7 cellular contexts compared by ENCODE assay signal in genomic region chr11:723120-723883, GRCh38. TPM values are rescaled to one million over a fixed set of nuclear protein-coding genes. Genes with fewer than 3 reads are reported as not detected.
DNase-seq lines count a peak whose midpoint lies in the region; ATAC-seq and TF ChIP-seq lines count a peak whose summit lies in the region.

No MANE protein-coding gene starts in this region.

- POLR2A ChIA-PET in T-cell (lab: Charles Lee): interaction anchor here in 1 of 2 donors (0.6 kb wide), 1 partner anchor 63 kb away, joined by 5 read pairs; no protein-coding TSS in a partner anchor

- peak overlapping the region; percentile 60 to 89 (median 65) for H3K4me3 Mint-ChIP-seq in T-cell
- H3K4me3 Mint-ChIP-seq in central memory CD8-positive, alpha-beta T cell: peak overlapping the region; percentile 79

- peaks cover 6 to 28% (median 16%) of the 10 kb centered on the region in 3 donors for H3K4me1 Mint-ChIP-seq in T-cell
- peaks cover 15% of the 10 kb centered on the region for H3K4me1 Mint-ChIP-seq in central memory CD8-positive, alpha-beta T cell

- ATAC-seq in T-cell (replicated peaks in 1 of 4): peak in 3 of 4 experiments; percentile 15 to 64 (median 29)
- no peak for ATAC-seq in central memory CD8-positive, alpha-beta T cell (replicated peaks; ENCODE audit: extremely low read depth, poor library complexity, severe bottlenecking)
- ATAC-seq in HG02885 (IDR thresholded peaks at IDR 0.05; ENCODE audit: poor library complexity, unreplicated experiment): no peak

- TF ChIP-seq RAD21 in Ishikawa (IDR thresholded peaks at IDR 0.05; ENCODE audit: low read depth): peak; percentile 54

- DNase-seq in DMS53 (lab: John Stamatoyannopoulos, UW) (peak; percentile 89), T-cell (peak in 24 of 34 experiments; percentile 32 to 60 (median 46)), medulla oblongata (ENCODE audit: extremely low spot score) (peak; percentile 68), NCI-H774 (lab: John Stamatoyannopoulos, UW) (no peak)
- DNase-seq in central memory CD8-positive, alpha-beta T cell (ENCODE audit: low spot score in 2 of 2): no peak

- no peaks in the 10 kb centered on the region for H3K9me3 Mint-ChIP-seq in T-cell
- no peaks in the 10 kb centered on the region for H3K9me3 Mint-ChIP-seq in central memory CD8-positive, alpha-beta T cell

- no peak for TF ChIP-seq EP300 in Ishikawa (IDR thresholded peaks at IDR 0.05; ENCODE audit: borderline replicate concordance)

- H3K36me3 Mint-ChIP-seq in T-cell: no peaks in the 10 kb centered on the region
- peaks cover 5% of the 10 kb centered on the region for H3K36me3 Mint-ChIP-seq in central memory CD8-positive, alpha-beta T cell (ENCODE audit: insufficient read depth)

- peak overlapping the region in 1 of 2 donors; percentile 67 for H3K27ac Mint-ChIP-seq in T-cell
- no peak overlapping the region for H3K27ac Mint-ChIP-seq in central memory CD8-positive, alpha-beta T cell (ENCODE audit: low read depth)

- CTCF ChIA-PET in T-cell (lab: Charles Lee): interaction anchor here (0.6 to 1.2 kb wide), 3 partner anchors 10 to 56 kb away, joined by 3 to 4 read pairs (median 3); partner anchors contain the start of gene TMEM80 (in 1 of the 2)

- peaks cover 11 to 14% of the 10 kb centered on the region in 2 donors for H3K27me3 Mint-ChIP-seq in T-cell
- peaks cover 44% of the 10 kb centered on the region for H3K27me3 Mint-ChIP-seq in central memory CD8-positive, alpha-beta T cell

TF ChIP-seq in Ishikawa, 13 proteins besides CTCF, POLR2A, EP300 and RAD21:
- TF ChIP-seq CREB1 (IDR thresholded peaks at IDR 0.05; ENCODE audit: low read depth) (no peak), NFIC (IDR thresholded peaks at IDR 0.05) (no peak), TCF12 (IDR thresholded peaks at IDR 0.05; ENCODE audit: low read depth) (no peak), EGR1 (IDR thresholded peaks at IDR 0.05) (no peak), TEAD4 (IDR thresholded peaks at IDR 0.05) (no peak), ZBTB7A (IDR thresholded peaks at IDR 0.05; ENCODE audit: low read depth) (no peak), YY1 (IDR thresholded peaks at IDR 0.05; ENCODE audit: low read depth) (no peak), TAF1 (IDR thresholded peaks at IDR 0.05; ENCODE audit: low read depth) (no peak), CEBPB (IDR thresholded peaks at IDR 0.05) (no peak), FOXM1 (IDR thresholded peaks at IDR 0.05; ENCODE audit: borderline replicate concordance, low read depth) (no peak), MAX (IDR thresholded peaks at IDR 0.05) (no peak), REST (IDR thresholded peaks at IDR 0.05; ENCODE audit: low read depth) (no peak)

RNA-seq across cellular contexts. Expression of gene EPS8L2, which starts 17.3 kb away (rescaled TPM):
- total RNA-seq in T-cell: 10 to 100 TPM in 4 of 5 donors, 1 to 10 TPM in 1; 7.5 to 18.5 (median 14.6) TPM

RNA-seq across cellular contexts. Expression of gene TALDO1, which starts 24.0 kb away (rescaled TPM):
- total RNA-seq in T-cell: 100 to 1,000 TPM in 3 of 5 donors, 10 to 100 TPM in 2; 60.5 to 106 (median 102) TPM

RNA-seq across cellular contexts. Expression of gene TMEM80, which starts 27.7 kb away (rescaled TPM):
- 10 to 100 TPM; 21.2 to 43.9 (median 42.4) TPM for total RNA-seq in T-cell

RNA-seq across cellular contexts. Expression of gene DEAF1, which starts 28.3 kb away (rescaled TPM):
- total RNA-seq in T-cell: 100 to 1,000 TPM in 1 of 5 donors, 10 to 100 TPM in 4; 55.8 to 121 (median 57.3) TPM

RNA-seq across cellular contexts. Expression of gene GATD1, which starts 54.0 kb away (rescaled TPM):
- total RNA-seq in T-cell: 10 to 100 TPM; 40.8 to 73.5 (median 70.2) TPM

Comparison
In these comparisons a context has a peak if more than half of its experiments do, and no peak if none do; other contexts are left out.
1. DNase-seq: peak in DMS53 (single experiment), T-cell (24 of 34) and medulla oblongata (single experiment); none in central memory CD8-positive, alpha-beta T cell (0 of 2) and NCI-H774 (single experiment).
2. ATAC-seq: peak in T-cell (3 of 4); none in central memory CD8-positive, alpha-beta T cell (single experiment) and HG02885 (single experiment).